Comparison of ENCODE assay signal across 8 cellular contexts in genomic region chr7:2760098-2760889, GRCh38.
DNase-seq lines count a peak whose midpoint lies in the region; ATAC-seq, FAIRE-seq and TF ChIP-seq lines count a peak whose summit lies in the region.

No MANE protein-coding gene starts in this region.

- H3K9me3 ChIP-seq in left lung, result no peaks in the 10 kb centered on the region

- H3K9me3 Mint-ChIP-seq in central memory CD8-positive, alpha-beta T cell, result no peaks in the 10 kb centered on the region

- H3K36me3 Mint-ChIP-seq in central memory CD8-positive, alpha-beta T cell (ENCODE audit: insufficient read depth), result peaks cover 5% of the 10 kb centered on the region

- TF ChIP-seq CTCF in AG09309 (IDR thresholded peaks at IDR 0.05; ENCODE audit: control insufficient read depth, insufficient read depth, low read depth, low read length, missing control alignments) (peak; percentile 49), GM20000 (IDR thresholded peaks at IDR 0.05; ENCODE audit: extremely low read depth, missing control alignments) (no peak), left lung (IDR thresholded peaks at IDR 0.05) (peak in 1 of 2 donors; percentile 9)

- no peak for TF ChIP-seq POLR2A in GM12892 (IDR thresholded peaks at IDR 0.05; ENCODE audit: low read depth, low read length)

- H3K27ac ChIP-seq in left lung (peak overlapping the region; percentile 58 to 88), temporal lobe (ENCODE audit: low read depth, low read length) (peak overlapping the region; percentile 82)

- ATAC-seq in central memory CD8-positive, alpha-beta T cell (replicated peaks; ENCODE audit: extremely low read depth, poor library complexity, severe bottlenecking), result peak; percentile 47
- peak; percentile 36 for ATAC-seq in left lung

- H3K36me3 ChIP-seq in left lung, result no peaks in the 10 kb centered on the region

- H3K4me3 ChIP-seq in AG09309 (ENCODE audit: control insufficient read depth, low read depth, low read length) (no peak overlapping the region), left lung (no peak overlapping the region)

- peak overlapping the region; percentile 19 for H3K27ac Mint-ChIP-seq in central memory CD8-positive, alpha-beta T cell (ENCODE audit: low read depth)

- H3K4me1 Mint-ChIP-seq in central memory CD8-positive, alpha-beta T cell, result peaks cover 36% of the 10 kb centered on the region

- no peak for FAIRE-seq in GM12892 (lab: Jason Lieb, UNC)

- intact Hi-C loops in left lung (cut with DNase I), result no loop called here

- no peaks in the 10 kb centered on the region for H3K27me3 ChIP-seq in left lung

- DNase-seq in AG09309 (ENCODE audit: low read depth) (no peak), GM20000 (ENCODE audit: low spot score) (peak; percentile 29), NCI-H748 treated with DMSO at 0.1 percent for 48 hours (lab: John Stamatoyannopoulos, UW) (peak; percentile 33), left lung (peak; percentile 65 to 78), GM12892 (ENCODE audit: insufficient read length) (no peak)
- DNase-seq in central memory CD8-positive, alpha-beta T cell (ENCODE audit: low spot score in 2 of 2), result peak in 1 of 2 donors; percentile 31
- no peak for DNase-seq in activated CD8-positive, alpha-beta memory T cell treated with anti-CD3 and anti-CD28 coated beads, Interleukin-2, amount 50 U/mL, for 4 hours

- peaks cover 28 to 65% of the 10 kb centered on the region in 2 donors for H3K4me1 ChIP-seq in left lung

- peak overlapping the region; percentile 37 for H3K4me3 Mint-ChIP-seq in central memory CD8-positive, alpha-beta T cell

- no peaks in the 10 kb centered on the region for H3K27me3 Mint-ChIP-seq in central memory CD8-positive, alpha-beta T cell

Comparison
In these comparisons a context has a peak if more than half of its experiments do, and no peak if none do; other contexts are left out.
1. DNase-seq: peak in GM20000 (single experiment), NCI-H748 treated with DMSO at 0.1 percent for 48 hours (single experiment) and left lung (2 of 2); none in AG09309 (single experiment), activated CD8-positive, alpha-beta memory T cell treated with anti-CD3 and anti-CD28 coated beads, Interleukin-2, amount 50 U/mL, for 4 hours (single experiment) and GM12892 (single experiment).